ENCODE assay signal across 2 cellular contexts in the genomic region with DNA sequence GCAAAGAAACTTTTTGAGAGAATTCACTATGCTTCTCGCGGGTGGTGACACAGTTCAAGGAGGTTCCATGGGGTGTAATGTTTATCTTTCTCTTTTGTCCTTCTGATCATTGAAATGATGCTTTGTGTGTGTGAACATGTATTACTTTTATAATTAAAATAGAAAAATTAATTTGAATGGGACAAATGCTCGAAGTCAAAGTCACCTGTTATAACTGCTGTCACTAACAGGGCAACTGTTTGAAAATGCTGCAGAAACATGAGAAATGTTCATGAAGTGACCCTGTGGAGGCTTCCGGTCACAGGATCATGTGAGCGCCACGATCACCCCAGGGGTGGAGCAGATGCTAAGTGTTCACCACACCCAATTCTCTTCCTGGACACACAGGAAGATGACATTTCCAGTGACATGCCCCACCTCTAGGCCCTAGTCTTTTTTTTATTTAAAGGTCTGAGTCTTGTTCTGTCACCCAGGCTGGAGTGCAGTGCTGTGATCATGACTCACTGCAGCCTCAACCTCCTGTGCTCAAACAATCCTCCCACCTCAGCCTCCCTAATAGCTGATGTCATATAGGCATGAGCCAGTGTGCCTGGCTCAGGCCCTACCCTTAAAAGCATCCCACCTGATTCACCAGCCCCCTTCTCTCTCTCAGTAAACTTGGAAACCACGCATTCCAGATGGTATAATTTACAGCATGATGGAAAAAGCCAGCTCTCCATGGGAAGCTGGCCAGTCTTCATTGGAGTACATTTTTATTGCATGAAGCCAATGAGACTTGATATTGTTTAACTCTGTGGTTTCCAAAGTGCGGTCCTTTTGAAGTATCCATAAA.
TF ChIP-seq lines count a peak whose summit lies in the region.

No MANE protein-coding gene starts in this region.

TF ChIP-seq in SK-N-SH, 30 proteins besides CTCF, POLR2A, EP300 and RAD21 (continued from another document):
- TF ChIP-seq POLR2AphosphoS5 (IDR thresholded peaks at IDR 0.05; ENCODE audit: low read depth, low read length): no peak
- no peak for TF ChIP-seq RXRA (IDR thresholded peaks at IDR 0.05; ENCODE audit: borderline replicate concordance, low read depth)
- TF ChIP-seq YY1 (IDR thresholded peaks at IDR 0.05; ENCODE audit: low read depth): no peak
- TF ChIP-seq SIN3A (IDR thresholded peaks at IDR 0.05; ENCODE audit: borderline replicate concordance, low read depth, low read length): no peak
- TF ChIP-seq, protein P1, sequence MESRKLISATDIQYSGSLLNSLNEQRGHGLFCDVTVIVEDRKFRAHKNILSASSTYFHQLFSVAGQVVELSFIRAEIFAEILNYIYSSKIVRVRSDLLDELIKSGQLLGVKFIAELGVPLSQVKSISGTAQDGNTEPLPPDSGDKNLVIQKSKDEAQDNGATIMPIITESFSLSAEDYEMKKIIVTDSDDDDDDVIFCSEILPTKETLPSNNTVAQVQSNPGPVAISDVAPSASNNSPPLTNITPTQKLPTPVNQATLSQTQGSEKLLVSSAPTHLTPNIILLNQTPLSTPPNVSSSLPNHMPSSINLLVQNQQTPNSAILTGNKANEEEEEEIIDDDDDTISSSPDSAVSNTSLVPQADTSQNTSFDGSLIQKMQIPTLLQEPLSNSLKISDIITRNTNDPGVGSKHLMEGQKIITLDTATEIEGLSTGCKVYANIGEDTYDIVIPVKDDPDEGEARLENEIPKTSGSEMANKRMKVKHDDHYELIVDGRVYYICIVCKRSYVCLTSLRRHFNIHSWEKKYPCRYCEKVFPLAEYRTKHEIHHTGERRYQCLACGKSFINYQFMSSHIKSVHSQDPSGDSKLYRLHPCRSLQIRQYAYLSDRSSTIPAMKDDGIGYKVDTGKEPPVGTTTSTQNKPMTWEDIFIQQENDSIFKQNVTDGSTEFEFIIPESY (IDR thresholded peaks at IDR 0.05; ENCODE audit: borderline replicate concordance, low read depth): no peak
- TF ChIP-seq, protein P2, sequence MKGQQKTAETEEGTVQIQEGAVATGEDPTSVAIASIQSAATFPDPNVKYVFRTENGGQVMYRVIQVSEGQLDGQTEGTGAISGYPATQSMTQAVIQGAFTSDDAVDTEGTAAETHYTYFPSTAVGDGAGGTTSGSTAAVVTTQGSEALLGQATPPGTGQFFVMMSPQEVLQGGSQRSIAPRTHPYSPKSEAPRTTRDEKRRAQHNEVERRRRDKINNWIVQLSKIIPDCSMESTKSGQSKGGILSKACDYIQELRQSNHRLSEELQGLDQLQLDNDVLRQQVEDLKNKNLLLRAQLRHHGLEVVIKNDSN (IDR thresholded peaks at IDR 0.05; ENCODE audit: borderline replicate concordance, low read depth): no peak
- no peak for TF ChIP-seq NRF1 (IDR thresholded peaks at IDR 0.05; ENCODE audit: low read depth, low read length)
TF ChIP-seq in SK-N-SH: peak in this region for 0.

TF ChIP-seq in SK-N-SH treated with all-trans-retinoic acid at 6 μM for 48 hours, 23 proteins besides CTCF, POLR2A, EP300 and RAD21 (continued from another document):
- TF ChIP-seq ESRRG (CRISPR knock-in tag; IDR thresholded peaks at IDR 0.05): no peak
- no peak for TF ChIP-seq TCF4 (CRISPR knock-in tag; IDR thresholded peaks at IDR 0.05; ENCODE audit: borderline replicate concordance)
